In the genomic region with DNA sequence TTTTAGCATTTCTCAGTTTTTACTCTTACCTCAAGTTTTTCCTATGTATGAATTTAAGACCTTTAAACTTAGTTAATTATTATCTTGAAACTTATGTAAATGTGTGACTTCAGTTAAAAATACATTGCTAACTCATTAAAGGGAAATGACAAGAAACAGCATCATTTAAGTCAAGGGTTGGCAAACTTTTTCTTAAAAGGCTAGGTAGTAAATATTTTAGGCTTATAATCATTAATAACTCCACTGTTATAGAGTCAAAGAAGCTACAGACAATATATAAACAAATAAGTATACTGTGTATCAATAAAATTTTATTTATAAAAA, we compare ENCODE assay signal across 14 cellular contexts.
"Had no signal": no experiment of that assay in that cellular context is flagged by ENCODE, and none has a peak within 500 bp of the region (broad histone marks: within the 10 kb centered on the region; RNA-seq: fewer than 3 reads in every experiment).

No MANE protein-coding gene starts in this region.

- DNase-seq: activated CD4-positive, alpha-beta T cell treated with anti-CD3 and anti-CD28 coated beads, Interleukin-2, amount 10 ng/mL, durations not matched to agents 24 days and 14 days; activated CD8-positive, alpha-beta T cell treated with anti-CD3 and anti-CD28 coated beads for 36 hours; activated naive CD4-positive, alpha-beta T cell treated with Interleukin-2 at 50 U/mL for 16 hours; activated naive CD8-positive, alpha-beta T cell treated with anti-CD3 and anti-CD28 coated beads, Interleukin-2, amount 10 ng/mL, durations not matched to agents 7 days and 5 days; activated T-cell treated with anti-CD3 and anti-CD28 coated beads, Interleukin-2, amount 50 U/mL, for 24 hours; erythroblast; natural killer cell; pancreas; stimulated activated naive B cell treated with anti-CD40 and anti-IgM and Interleukin-4, amounts not matched to agents 10 μg/mL and 1 μg/mL and 100 μg/mL, for 72 hours; T-helper 1 cell had no signal

- H3K27ac ChIP-seq: coronary artery, gastroesophageal sphincter, pancreas had no signal

- H3K27me3 ChIP-seq: gastroesophageal sphincter, pancreas had no signal

- H3K4me1 ChIP-seq: gastroesophageal sphincter had no signal

- FAIRE-seq: pancreas, urothelium cell line had no signal

- H3K9me3 ChIP-seq: pancreas had no signal

- H3K36me3 ChIP-seq: gastroesophageal sphincter, pancreas had no signal

- ATAC-seq: activated CD8-positive, alpha-beta T cell treated with anti-CD3 and anti-CD28 coated beads for 36 hours; gastroesophageal sphincter; natural killer cell; pancreas; sciatic nerve; stimulated activated naive B cell treated with anti-CD40 and anti-IgM and Interleukin-4, amounts not matched to agents 10 μg/mL and 1 μg/mL and 100 μg/mL, for 72 hours had no signal

- H3K4me3 ChIP-seq: coronary artery, gastroesophageal sphincter, pancreas had no signal
